ENCODE assay signal across 17 cellular contexts in the genomic region with DNA sequence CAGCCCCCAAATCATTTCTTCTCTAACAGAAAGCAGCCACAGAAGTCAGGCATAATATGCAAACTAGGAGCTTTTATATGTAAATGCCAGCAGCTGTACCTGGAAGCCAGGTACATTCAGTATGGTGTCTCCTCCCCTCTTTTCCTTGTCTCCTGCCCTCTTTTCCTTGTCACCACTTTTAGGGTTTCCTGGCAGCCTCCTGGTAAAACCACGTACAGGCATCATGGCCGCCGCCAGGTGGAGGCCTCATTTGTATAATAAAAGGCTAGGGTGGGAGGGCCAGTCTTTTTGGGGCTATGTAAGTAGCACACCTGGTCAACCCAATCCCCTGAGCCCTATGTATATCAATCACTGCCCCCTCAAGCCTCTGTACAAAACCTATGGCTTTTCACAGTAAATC.
"Had no signal": no experiment of that assay in that cellular context is flagged by ENCODE, and none has a peak within 500 bp of the region (broad histone marks: within the 10 kb centered on the region; RNA-seq: fewer than 3 reads in every experiment).

No MANE protein-coding gene starts in this region.

- H3K9me3 Mint-ChIP-seq: activated naive CD8-positive, alpha-beta T cell treated with anti-CD3 and anti-CD28 coated beads, Interleukin-2, amount 10 ng/mL, durations not matched to agents 7 days and 5 days; effector memory CD8-positive, alpha-beta T cell; natural killer cell treated with Interleukin-12 subunit alpha and Interleukin-12 subunit beta and Interleukin-15 and Interleukin-18, amount 100 ng/mL, for 72 hours had no signal

- DNase-seq: activated CD4-positive, alpha-beta T cell treated with anti-CD3 and anti-CD28 coated beads, Interleukin-2, amount 50 U/mL, for 1 hour; activated CD8-positive, alpha-beta memory T cell treated with anti-CD3 and anti-CD28 coated beads for 24 hours; activated naive CD8-positive, alpha-beta T cell treated with anti-CD3 and anti-CD28 coated beads, Interleukin-2, amount 10 ng/mL, durations not matched to agents 7 days and 5 days; brain microvascular endothelial cell; dermis blood vessel endothelial cell; effector memory CD8-positive, alpha-beta T cell; head of caudate nucleus; mesenchymal stem cell; nucleus accumbens; stimulated activated CD4-positive, alpha-beta T cell treated with anti-CD3 and anti-CD28 coated beads, Interleukin-15, amount 100 ng/mL, for 24 hours; stimulated activated CD4-positive, alpha-beta T cell treated with anti-CD3 and anti-CD28 coated beads, Interleukin-4, amount 100 ng/mL, for 24 hours; stimulated activated naive CD4-positive, alpha-beta T cell; tibial artery; uterus had no signal

- H3K27me3 ChIP-seq: brain microvascular endothelial cell, right atrium auricular region, tibial artery, uterus had no signal

- H3K9me3 ChIP-seq: right atrium auricular region, tibial artery, uterus had no signal

- H3K27me3 Mint-ChIP-seq: activated naive CD8-positive, alpha-beta T cell treated with anti-CD3 and anti-CD28 coated beads, Interleukin-2, amount 10 ng/mL, durations not matched to agents 7 days and 5 days; effector memory CD8-positive, alpha-beta T cell; natural killer cell treated with Interleukin-12 subunit alpha and Interleukin-12 subunit beta and Interleukin-15 and Interleukin-18, amount 100 ng/mL, for 72 hours had no signal

- H3K4me3 ChIP-seq: right atrium auricular region, skin epidermis, tibial artery, uterus had no signal

- H3K36me3 ChIP-seq: brain microvascular endothelial cell, right atrium auricular region, tibial artery, uterus had no signal

- H3K4me3 Mint-ChIP-seq: activated naive CD8-positive, alpha-beta T cell treated with anti-CD3 and anti-CD28 coated beads, Interleukin-2, amount 10 ng/mL, durations not matched to agents 7 days and 5 days; effector memory CD8-positive, alpha-beta T cell; natural killer cell treated with Interleukin-12 subunit alpha and Interleukin-12 subunit beta and Interleukin-15 and Interleukin-18, amount 100 ng/mL, for 72 hours had no signal

- H3K4me1 ChIP-seq: uterus had no signal

- H3K27ac Mint-ChIP-seq: activated naive CD8-positive, alpha-beta T cell treated with anti-CD3 and anti-CD28 coated beads, Interleukin-2, amount 10 ng/mL, durations not matched to agents 7 days and 5 days; natural killer cell treated with Interleukin-12 subunit alpha and Interleukin-12 subunit beta and Interleukin-15 and Interleukin-18, amount 100 ng/mL, for 72 hours had no signal

- H3K36me3 Mint-ChIP-seq: natural killer cell treated with Interleukin-12 subunit alpha and Interleukin-12 subunit beta and Interleukin-15 and Interleukin-18, amount 100 ng/mL, for 72 hours had no signal

- H3K27ac ChIP-seq: brain microvascular endothelial cell, right atrium auricular region, skin epidermis, tibial artery, uterus had no signal
